ENCODE assay signal across 8 cellular contexts in the genomic region with DNA sequence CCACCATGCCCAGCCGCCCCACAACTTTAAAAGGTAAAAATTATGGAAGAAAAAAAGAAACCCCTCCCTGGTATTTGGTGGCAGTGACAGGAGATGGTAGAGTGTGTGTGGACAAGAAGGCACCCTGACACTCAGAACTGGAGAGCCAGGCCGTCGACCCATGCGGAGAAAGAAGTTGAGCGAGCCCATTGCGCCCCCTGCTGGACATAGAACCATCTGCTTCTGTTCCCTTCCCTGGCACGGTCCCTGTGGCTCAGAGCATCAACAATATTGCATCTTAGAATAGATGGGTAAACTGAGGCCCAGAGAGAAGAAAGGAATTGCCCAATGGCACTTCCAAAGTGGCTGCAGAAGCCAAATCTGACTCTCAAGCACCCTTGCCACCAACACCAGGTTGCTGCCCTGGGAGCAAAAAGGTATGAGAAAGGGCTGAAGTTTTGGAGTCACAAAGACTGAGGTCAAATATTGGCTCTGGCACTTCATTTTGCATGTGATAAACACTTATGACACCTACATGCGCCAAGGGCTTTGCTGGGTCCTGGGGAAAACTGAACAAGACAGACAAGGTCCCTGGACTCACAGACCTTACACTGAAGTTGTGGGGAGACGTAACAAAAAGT. TPM values are rescaled to one million over a fixed set of nuclear protein-coding genes. Genes with fewer than 3 reads are reported as not detected.
DNase-seq lines count a peak whose midpoint lies in the region; ATAC-seq and TF ChIP-seq lines count a peak whose summit lies in the region.

No MANE protein-coding gene starts in this region.

- POLR2A ChIA-PET in GM10248 (lab: Yijun Ruan, JAX) = interaction anchor here (0.7 kb wide), 2 partner anchors 10 to 1107 kb away, joined by 4 to 8 read pairs; no protein-coding TSS in a partner anchor

- DNase-seq in GM10248 (ENCODE audit: extremely low spot score) (peak; percentile 78), NCI-H146 (lab: John Stamatoyannopoulos, UW) (peak; percentile 78), T-helper 22 cell (ENCODE audit: low read depth) (peak; percentile 29), ascending aorta (ENCODE audit: low spot score in 2 of 2) (peak in 1 of 2 donors; percentile 84), hepatocyte (ENCODE audit: low spot score) (peak; percentile 84), smooth muscle cell of the brain vasculature (ENCODE audit: low read depth, low spot score) (peak; percentile 36)

- H3K9me2 ChIP-seq in hepatocyte (replicated peaks; ENCODE audit: insufficient read depth) = no peaks in the 10 kb centered on the region

- no peaks in the 10 kb centered on the region for H3K9me3 ChIP-seq in ascending aorta
- H3K9me3 ChIP-seq in hepatocyte (ENCODE audit: low read depth) = no peaks in the 10 kb centered on the region

- H3K27ac ChIP-seq in ascending aorta (no peak overlapping the region), hepatocyte (no peak overlapping the region)

- H3K27me3 ChIP-seq in ascending aorta (no peaks in the 10 kb centered on the region), hepatocyte (no peaks in the 10 kb centered on the region)

- TF ChIP-seq CTCF in GM10248 (IDR thresholded peaks at IDR 0.05; ENCODE audit: control extremely low read depth, extremely low read depth, low read depth, missing control alignments) = peak; percentile 83
- peak; percentile 66 to 86 (median 80) for TF ChIP-seq CTCF in ascending aorta (IDR thresholded peaks at IDR 0.05)
- TF ChIP-seq CTCF in hepatocyte (IDR thresholded peaks at IDR 0.05; ENCODE audit: poor library complexity) = peak; percentile 74

- no peaks in the 10 kb centered on the region for H3K4me1 ChIP-seq in ascending aorta
- no peaks in the 10 kb centered on the region for H3K4me1 ChIP-seq in hepatocyte (ENCODE audit: insufficient read depth)

- CTCF ChIA-PET in GM10248 (lab: Yijun Ruan, JAX) = interaction anchor here (0.7 to 3.7 kb wide), 26 partner anchors 9 to 54 kb away, joined by 3 to 21 read pairs (median 4); a partner anchor contains a TSS

- ATAC-seq in GM19467 (IDR thresholded peaks at IDR 0.05; ENCODE audit: unreplicated experiment) (no peak), GM19463 (IDR thresholded peaks at IDR 0.05; ENCODE audit: unreplicated experiment) (no peak)

- H4K20me1 ChIP-seq in hepatocyte (ENCODE audit: insufficient read depth, poor library complexity, severe bottlenecking) = no peaks in the 10 kb centered on the region

- H3K4me3 ChIP-seq in ascending aorta = no peak overlapping the region
- no peak overlapping the region for H3K4me3 ChIP-seq in hepatocyte

- H3K4me2 ChIP-seq in hepatocyte = no peak overlapping the region

- H2AFZ ChIP-seq in hepatocyte = no peak overlapping the region

- 30% methylated on average over 9 of the region's 9 CpGs for WGBS in hepatocyte (ENCODE audit: low lambda C conversion rate, missing lambda C conversion rate)

- H3K79me2 ChIP-seq in hepatocyte = no peaks in the 10 kb centered on the region

- intact Hi-C loops in ascending aorta (cut with DNase I) = loop anchor here (1.0 kb wide), 1 partner anchor 22 kb away; no protein-coding TSS in a partner anchor

- H3K36me3 ChIP-seq in ascending aorta (peaks cover 0 to 16% of the 10 kb centered on the region in 2 donors), hepatocyte (replicated peaks; ENCODE audit: insufficient read depth, low read depth) (no peaks in the 10 kb centered on the region)

RNA-seq across cellular contexts. Expression of a gene that starts 8.6 kb away (rescaled TPM):
- total RNA-seq in ascending aorta = 96.2 TPM
- 45.6 and 60.6 TPM in 2 replicates for total RNA-seq in hepatocyte
- polyA plus RNA-seq in hepatocyte = 57.1 and 59.8 TPM in 2 replicates

RNA-seq across cellular contexts. Expression of a gene that starts 9.3 kb away (rescaled TPM):
- total RNA-seq in ascending aorta (5.0 TPM), hepatocyte (0.60 TPM in 1 of 2 replicates, not detected in the other)
- 0.31 TPM in 1 of 2 replicates, not detected in the other for polyA plus RNA-seq in hepatocyte

RNA-seq across cellular contexts. Expression of a gene that starts 36.6 kb away (rescaled TPM):
- total RNA-seq in ascending aorta (13.2 TPM), hepatocyte (5.5 and 6.7 TPM in 2 replicates)
- polyA plus RNA-seq in hepatocyte = 5.5 and 10.9 TPM in 2 replicates

RNA-seq across cellular contexts. Expression of a gene that starts 50.1 kb away (rescaled TPM):
- total RNA-seq in ascending aorta (14.8 TPM), hepatocyte (46.0 and 56.0 TPM in 2 replicates)
- 54.8 and 57.3 TPM in 2 replicates for polyA plus RNA-seq in hepatocyte

RNA-seq across cellular contexts. Expression of a gene that starts 58.5 kb away (rescaled TPM):
- total RNA-seq in ascending aorta (not detected), hepatocyte (7.4 and 11.3 TPM in 2 replicates)
- 20.2 and 27.1 TPM in 2 replicates for polyA plus RNA-seq in hepatocyte
